17 cellular contexts compared by ENCODE assay signal in genomic region chr1:53049574-53049967, GRCh38. TPM values are rescaled to one million over a fixed set of nuclear protein-coding genes. Genes with fewer than 3 reads are reported as not detected.
DNase-seq lines count a peak whose midpoint lies in the region; TF ChIP-seq lines count a peak whose summit lies in the region.
"Had no signal": no experiment of that assay in that cellular context is flagged by ENCODE, and none has a peak within 500 bp of the region (broad histone marks: within the 10 kb centered on the region; RNA-seq: fewer than 3 reads in every experiment).

No MANE protein-coding gene starts in this region.

- H3K36me3 ChIP-seq in HUES48 (ENCODE audit: control insufficient read depth, insufficient read depth, low read length) (no peaks in the 10 kb centered on the region; the same call in 1 of the 2 replicates), mesenchymal stem cell (ENCODE audit: control insufficient read depth in 1 of 2, insufficient read depth in 2 of 2, low read depth in 1 of 2, low read length in 2 of 2) (peaks cover 11 to 71% of the 10 kb centered on the region in 2 experiments)

- no peak overlapping the region for H4K91ac ChIP-seq in mesenchymal stem cell (ENCODE audit: low read length)

- H3K36me3 Mint-ChIP-seq in brain: peaks cover 22% of the 10 kb centered on the region
- no peaks in the 10 kb centered on the region for H3K36me3 Mint-ChIP-seq in Calu3 (ENCODE audit: insufficient read depth, unreplicated experiment)

- H3K9me3 Mint-ChIP-seq in brain: no peaks in the 10 kb centered on the region
- H3K9me3 Mint-ChIP-seq in Calu3 (ENCODE audit: low read depth, unreplicated experiment): no peaks in the 10 kb centered on the region
- H3K9me3 Mint-ChIP-seq: CD4-positive, CD25-positive, alpha-beta regulatory T cell had no signal

- no peak overlapping the region for H2BK5ac ChIP-seq in mesenchymal stem cell (ENCODE audit: low read depth, low read length, poor library complexity, severe bottlenecking)

- H2AK5ac ChIP-seq in mesenchymal stem cell (ENCODE audit: low read length, severe bottlenecking): no peak overlapping the region

- no peak overlapping the region for H2AFZ ChIP-seq in mesenchymal stem cell (ENCODE audit: low read depth, low read length)

- CTCF ChIA-PET in Calu3 (lab: Charles Lee): interaction anchor here (0.8 kb wide), 1 partner anchor 81 kb away, joined by 4 read pairs; no protein-coding TSS in a partner anchor

- H3K9ac ChIP-seq in HUES48 (ENCODE audit: low read depth, low read length): no peak overlapping the region
- H3K9ac ChIP-seq in mesenchymal stem cell (ENCODE audit: low read length): peak overlapping the region; percentile 18

- TF ChIP-seq CTCF in brain (conservative IDR thresholded peaks at IDR 0.05) (no peak), Calu3 (IDR thresholded peaks at IDR 0.05; ENCODE audit: unreplicated experiment) (no peak)

- peaks cover 58% of the 10 kb centered on the region for H3K4me1 Mint-ChIP-seq in brain
- peaks cover 12% of the 10 kb centered on the region for H3K4me1 Mint-ChIP-seq in Calu3 (ENCODE audit: low read depth, unreplicated experiment)

- H2BK12ac ChIP-seq in mesenchymal stem cell (ENCODE audit: low read length in 2 of 2): no peak overlapping the region

- WGBS in mesenchymal stem cell: 100% methylated on average over 3 of the region's 3 CpGs

- H3K27ac ChIP-seq in HUES48 (ENCODE audit: low read depth, low read length) (peak overlapping the region; percentile 44), mesenchymal stem cell (ENCODE audit: low read length, poor library complexity, severe bottlenecking) (no peak overlapping the region)

- H3K4me3 Mint-ChIP-seq in brain (no peak overlapping the region), Calu3 (ENCODE audit: low read depth, unreplicated experiment) (no peak overlapping the region)
- H3K4me3 Mint-ChIP-seq: CD4-positive, CD25-positive, alpha-beta regulatory T cell; HFFc6 had no signal

- no peak overlapping the region for H3K4me3 ChIP-seq in HUES48 (ENCODE audit: low read depth, low read length)
- H3K4me3 ChIP-seq in mesenchymal stem cell (ENCODE audit: insufficient read depth in 1 of 2, low read depth in 1 of 2, low read length in 2 of 2): no peak overlapping the region

- no peaks in the 10 kb centered on the region for H3K27me3 Mint-ChIP-seq in brain
- no peaks in the 10 kb centered on the region for H3K27me3 Mint-ChIP-seq in Calu3 (ENCODE audit: unreplicated experiment)
- H3K27me3 Mint-ChIP-seq: CD4-positive, CD25-positive, alpha-beta regulatory T cell had no signal

- no peak overlapping the region for H4K8ac ChIP-seq in mesenchymal stem cell (ENCODE audit: low read length)

- H3K4me1 ChIP-seq in HUES48 (ENCODE audit: control insufficient read depth, insufficient read depth, low read length) (peaks cover 27% of the 10 kb centered on the region), mesenchymal stem cell (ENCODE audit: control insufficient read depth, insufficient read depth, low read depth, low read length) (peaks cover 7% of the 10 kb centered on the region)

- H2BK120ac ChIP-seq in mesenchymal stem cell (ENCODE audit: low read depth, low read length): no peak overlapping the region

- no TSS peak for BruUV-seq in Calu3 (replicated peaks; lab: Mats Ljungman, UMichigan)

- H3K23ac ChIP-seq in mesenchymal stem cell (ENCODE audit: low read length in 2 of 2): no peak overlapping the region

- intact Hi-C loops in Calu3 (cut with micrococcal nuclease; ENCODE audit: unreplicated experiment): no loop called here

- H3K18ac ChIP-seq in mesenchymal stem cell (ENCODE audit: low read depth in 1 of 2, low read length in 2 of 2): no peak overlapping the region

- peaks cover 3% of the 10 kb centered on the region for H3K79me1 ChIP-seq in mesenchymal stem cell (replicated peaks; ENCODE audit: low read length, poor library complexity, severe bottlenecking)

- H3K14ac ChIP-seq in mesenchymal stem cell (ENCODE audit: low read length in 2 of 2): no peak overlapping the region

- no peak overlapping the region for H3K4me2 ChIP-seq in mesenchymal stem cell (ENCODE audit: low read length, poor library complexity, severe bottlenecking)

- no peak overlapping the region for H2BK15ac ChIP-seq in mesenchymal stem cell (ENCODE audit: low read depth, poor library complexity, severe bottlenecking)

- H3K27ac Mint-ChIP-seq in brain: peak overlapping the region; percentile 4 to 72 (median 52)
- no peak overlapping the region for H3K27ac Mint-ChIP-seq in Calu3 (ENCODE audit: unreplicated experiment)
- H3K27ac Mint-ChIP-seq: CD4-positive, CD25-positive, alpha-beta regulatory T cell; HFFc6 had no signal

- no peaks in the 10 kb centered on the region for H3K27me3 ChIP-seq in HUES48 (ENCODE audit: control insufficient read depth, insufficient read depth, low read length)
- no peaks in the 10 kb centered on the region for H3K27me3 ChIP-seq in mesenchymal stem cell (ENCODE audit: control insufficient read depth in 1 of 2, insufficient read depth in 1 of 2, low read length in 2 of 2)

- H3K9me3 ChIP-seq in HUES48 (ENCODE audit: control insufficient read depth, insufficient read depth, low read length): no peaks in the 10 kb centered on the region
- no peaks in the 10 kb centered on the region for H3K9me3 ChIP-seq in mesenchymal stem cell (ENCODE audit: control insufficient read depth, low read length)

- H3K4ac ChIP-seq in mesenchymal stem cell (ENCODE audit: low read depth in 1 of 2, low read length in 2 of 2): no peak overlapping the region

- DNase-seq in Daoy (ENCODE audit: low read depth) (peak; percentile 30), mesenchymal stem cell (no peak), NCI-H2081 treated with DMSO at 0.1 percent for 48 hours (lab: John Stamatoyannopoulos, UW) (no peak), Calu3 (no peak), NCI-H1092 treated with DMSO at 0.1 percent for 48 hours (lab: John Stamatoyannopoulos, UW) (no peak)
- DNase-seq: ACHN; CD4-positive, CD25-positive, alpha-beta regulatory T cell; DND-41; GF-D8; HFFc6; KBM-7; NCI-H1092; NCI-H748 treated with DMSO at 0.1 percent for 48 hours; SHP77 had no signal

RNA-seq across cellular contexts. Expression of gene PODN, which starts 12.4 kb away (rescaled TPM):
- not detected in 2 replicates for total RNA-seq in Daoy (2014; rRNA removed; shearing (Covaris generic))
- 3.6 TPM for polyA plus RNA-seq in brain (ENCODE audit: insufficient read depth, low read depth, low replicate concordance)
- polyA plus RNA-seq in mesenchymal stem cell (2013, experiment 1 of 2): 54.8 TPM
- polyA plus RNA-seq in mesenchymal stem cell (2013, experiment 2 of 2): 53.6 TPM
- not detected in 2 replicates for total RNA-seq in Calu3 (2022)
- total RNA-seq: CD4-positive, CD25-positive, alpha-beta regulatory T cell; M059J had no signal
- polyA plus RNA-seq: CD4-positive, CD25-positive, alpha-beta regulatory T cell had no signal
